In genomic region chr19:36489139-36489919, GRCh38 we compare ENCODE assay signal across 1 cellular context.
TF ChIP-seq lines count a peak whose summit lies in the region.

Gene ZNF566 (minus strand): TSS chr19:36489561. CDS start chr19:36476557, 13,004 bp downstream.

TF ChIP-seq in HepG2, 621 proteins besides CTCF, POLR2A, EP300 and RAD21 (continued from another document and continues in another):
- no peak for TF ChIP-seq SOX13 (IDR thresholded peaks at IDR 0.05)
- no peak; a peak in 1 of 4 replicates for TF ChIP-seq SOX13 (CRISPR knock-in tag; conservative IDR thresholded peaks at IDR 0.05 in 1 of 2, IDR thresholded peaks at IDR 0.05 in 1 of 2)
- TF ChIP-seq CREBL2 (CRISPR knock-in tag; IDR thresholded peaks at IDR 0.05; ENCODE audit: borderline replicate concordance) = no peak; the same call in 1 of the 2 replicates
- no peak for TF ChIP-seq RFX3 (CRISPR knock-in tag; IDR thresholded peaks at IDR 0.05)
- TF ChIP-seq ARNT (IDR thresholded peaks at IDR 0.05) = no peak
- TF ChIP-seq USF2 (IDR thresholded peaks at IDR 0.05; ENCODE audit: low read depth, low read length) = no peak
- TF ChIP-seq USF2 (CRISPR knock-in tag; IDR thresholded peaks at IDR 0.05; ENCODE audit: borderline replicate concordance) = peak; percentile 39
- TF ChIP-seq ZNF703 (CRISPR knock-in tag; IDR thresholded peaks at IDR 0.05; ENCODE audit: borderline replicate concordance) = no peak; the same call in 1 of the 2 replicates
- no peak for TF ChIP-seq NPAS2 (CRISPR knock-in tag; IDR thresholded peaks at IDR 0.05; ENCODE audit: borderline replicate concordance)
- TF ChIP-seq ASH2L (IDR thresholded peaks at IDR 0.05; ENCODE audit: insufficient read length, low read depth, low read length) = peak; percentile 90
- TF ChIP-seq HMGXB4 (CRISPR knock-in tag; IDR thresholded peaks at IDR 0.05; ENCODE audit: borderline replicate concordance in 1 of 2, low read depth in 1 of 2) = peak in 1 of 2 experiments; percentile 45; a peak in 3 of 4 replicates
- TF ChIP-seq PAF1 (CRISPR knock-in tag; IDR thresholded peaks at IDR 0.05) = no peak
- no peak for TF ChIP-seq SP5 (CRISPR knock-in tag; IDR thresholded peaks at IDR 0.05; ENCODE audit: borderline replicate concordance, low read depth)
- no peak for TF ChIP-seq GTF3A (CRISPR knock-in tag; conservative IDR thresholded peaks at IDR 0.05)
- TF ChIP-seq XBP1 (CRISPR knock-in tag; IDR thresholded peaks at IDR 0.05) = no peak
- TF ChIP-seq ATF6 (CRISPR knock-in tag; conservative IDR thresholded peaks at IDR 0.05) = no peak
- peak; percentile 83 for TF ChIP-seq TGIF2 (CRISPR knock-in tag; IDR thresholded peaks at IDR 0.05)
- TF ChIP-seq ZNF570 (CRISPR knock-in tag; IDR thresholded peaks at IDR 0.05; ENCODE audit: borderline replicate concordance) = no peak
- TF ChIP-seq ZNF564 (CRISPR knock-in tag; IDR thresholded peaks at IDR 0.05) = no peak
- no peak for TF ChIP-seq ZUFSP (CRISPR knock-in tag; IDR thresholded peaks at IDR 0.05; ENCODE audit: borderline replicate concordance)
- no peak for TF ChIP-seq HNF4A (CRISPR knock-in tag; IDR thresholded peaks at IDR 0.05)
- peak; percentile 47; the same call in 1 of the 2 replicates for TF ChIP-seq SUZ12 (IDR thresholded peaks at IDR 0.05; ENCODE audit: low read depth, low read length)
- peak; percentile 87; the same call in 1 of the 2 replicates for TF ChIP-seq BORCS8-MEF2B (CRISPR knock-in tag; IDR thresholded peaks at IDR 0.05)
- TF ChIP-seq ZNF597 (CRISPR knock-in tag; IDR thresholded peaks at IDR 0.05) = no peak
- no peak for TF ChIP-seq NAIF1 (CRISPR knock-in tag; IDR thresholded peaks at IDR 0.05; ENCODE audit: borderline replicate concordance)
- TF ChIP-seq ZNF101 (CRISPR knock-in tag; IDR thresholded peaks at IDR 0.05; ENCODE audit: borderline replicate concordance, low read depth) = no peak
- no peak for TF ChIP-seq FOXP4 (CRISPR knock-in tag; IDR thresholded peaks at IDR 0.05)
- peak; percentile 11; the same call in 1 of the 2 replicates for TF ChIP-seq ZNF205 (CRISPR knock-in tag; IDR thresholded peaks at IDR 0.05)
- peak; percentile 91; the same call in 1 of the 2 replicates for TF ChIP-seq ZNF30 (CRISPR knock-in tag; IDR thresholded peaks at IDR 0.05)
- peak; percentile 45 for TF ChIP-seq CCDC6 (CRISPR knock-in tag; IDR thresholded peaks at IDR 0.05)
- no peak for TF ChIP-seq ELF4 (CRISPR knock-in tag; IDR thresholded peaks at IDR 0.05; ENCODE audit: borderline replicate concordance)
- TF ChIP-seq ZNF343 (CRISPR knock-in tag; IDR thresholded peaks at IDR 0.05) = peak; percentile 67; the same call in 1 of the 2 replicates
- TF ChIP-seq ZNF530 (CRISPR knock-in tag; IDR thresholded peaks at IDR 0.05; ENCODE audit: low read depth) = peak; percentile 39; the same call in 1 of the 2 replicates
- TF ChIP-seq ZNF580 (CRISPR knock-in tag; IDR thresholded peaks at IDR 0.05; ENCODE audit: borderline replicate concordance, low read depth) = peak; percentile 77
- TF ChIP-seq ZSCAN21 (CRISPR knock-in tag; IDR thresholded peaks at IDR 0.05; ENCODE audit: borderline replicate concordance) = 0 out of 2 replicates have a peak, but pooled peaks have one; percentile 21
- TF ChIP-seq SRSF1 (optimal IDR thresholded peaks at IDR 0.05; ENCODE audit: low read depth, low read length) = peak; percentile 55
- peak; percentile 78 for TF ChIP-seq ZNF781 (CRISPR knock-in tag; IDR thresholded peaks at IDR 0.05; ENCODE audit: borderline replicate concordance, not compliant biosample characterization)
- TF ChIP-seq GMEB1 (CRISPR knock-in tag; IDR thresholded peaks at IDR 0.05; ENCODE audit: borderline replicate concordance) = peak; percentile 86; the same call in 1 of the 2 replicates
- peak; percentile 63; the same call in 1 of the 2 replicates for TF ChIP-seq KDM2A (CRISPR knock-in tag; IDR thresholded peaks at IDR 0.05; ENCODE audit: borderline replicate concordance, low read depth)
- no peak for TF ChIP-seq ZNF383 (CRISPR knock-in tag; IDR thresholded peaks at IDR 0.05; ENCODE audit: borderline replicate concordance)
- TF ChIP-seq SP2 (CRISPR knock-in tag; IDR thresholded peaks at IDR 0.05) = no peak
- TF ChIP-seq FIP1L1 (IDR thresholded peaks at IDR 0.05; ENCODE audit: borderline replicate concordance, insufficient read depth, low read depth, low read length) = no peak
- no peak for TF ChIP-seq GMEB2 (CRISPR knock-in tag; IDR thresholded peaks at IDR 0.05; ENCODE audit: low read depth)
- TF ChIP-seq NR2F2 (IDR thresholded peaks at IDR 0.05; ENCODE audit: borderline replicate concordance, low read depth) = no peak; the same call in 1 of the 2 replicates
- peak; percentile 36; the same call in 1 of the 2 replicates for TF ChIP-seq CSRNP1 (CRISPR knock-in tag; IDR thresholded peaks at IDR 0.05)
- peak; percentile 94 for TF ChIP-seq PHF8 (CRISPR knock-in tag; IDR thresholded peaks at IDR 0.05)
- no peak for TF ChIP-seq ZSCAN22 (CRISPR knock-in tag; IDR thresholded peaks at IDR 0.05)
- peak; percentile 86 for TF ChIP-seq KMT2B (CRISPR knock-in tag; IDR thresholded peaks at IDR 0.05)
- TF ChIP-seq ZNF777 (CRISPR knock-in tag; IDR thresholded peaks at IDR 0.05) = 0 out of 2 replicates have a peak, but pooled peaks have one; percentile 18
- no peak for TF ChIP-seq ZNF496 (CRISPR knock-in tag; IDR thresholded peaks at IDR 0.05; ENCODE audit: insufficient replicate concordance)
- no peak for TF ChIP-seq FOSL1 (CRISPR knock-in tag; IDR thresholded peaks at IDR 0.05; ENCODE audit: borderline replicate concordance)
